8 cellular contexts compared by ENCODE assay signal in the genomic region with DNA sequence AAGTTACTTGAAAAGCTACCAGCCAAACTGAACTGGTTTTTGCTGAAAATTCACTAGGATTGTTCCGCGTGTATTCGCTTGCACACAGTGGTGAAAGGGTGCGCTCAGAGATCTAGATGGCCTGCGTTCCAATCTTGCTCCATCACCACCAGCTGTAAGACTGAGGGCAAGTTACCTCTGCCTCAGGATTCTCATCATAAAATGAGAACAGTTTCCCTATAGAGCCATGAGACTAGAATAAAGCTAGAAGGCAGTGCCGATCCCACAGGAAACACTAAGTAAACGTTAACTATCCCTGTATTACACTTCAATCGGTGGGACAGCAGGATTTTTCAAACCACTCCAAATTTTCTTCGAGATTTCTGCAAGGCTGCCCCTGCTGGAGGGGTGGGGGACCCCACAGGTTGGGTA. TPM values are rescaled to one million over a fixed set of nuclear protein-coding genes. Genes with fewer than 3 reads are reported as not detected.
DNase-seq lines count a peak whose midpoint lies in the region; ATAC-seq and TF ChIP-seq lines count a peak whose summit lies in the region.

No MANE protein-coding gene starts in this region.

- H4K91ac ChIP-seq in neuronal stem cell (ENCODE audit: low read depth, low read length, poor library complexity), result no peak overlapping the region

- no peaks in the 10 kb centered on the region for H3F3A ChIP-seq in OCI-LY1 (ENCODE audit: insufficient read depth, low read length)

- no peak overlapping the region for H2BK120ac ChIP-seq in neuronal stem cell (ENCODE audit: low read depth, low read length)

- H3K79me1 ChIP-seq in neuronal stem cell (ENCODE audit: low read depth, low read length), result peaks cover 11% of the 10 kb centered on the region

- H2AK5ac ChIP-seq in neuronal stem cell (ENCODE audit: low read depth, low read length), result no peak overlapping the region

- H2BK5ac ChIP-seq in neuronal stem cell (ENCODE audit: low read length), result no peak overlapping the region

- peaks cover 13% of the 10 kb centered on the region for H3K4me1 ChIP-seq in ES-I3 (ENCODE audit: insufficient read depth, low read length)
- peaks cover 39% of the 10 kb centered on the region for H3K4me1 ChIP-seq in OCI-LY1 (ENCODE audit: insufficient read depth, low read length, severe bottlenecking)
- no peaks in the 10 kb centered on the region for H3K4me1 ChIP-seq in endocrine pancreas (ENCODE audit: control insufficient read depth, insufficient read depth, low read length)
- peaks cover 3 to 13% of the 10 kb centered on the region in 2 donors for H3K4me1 ChIP-seq in neuronal stem cell (ENCODE audit: control insufficient read depth in 2 of 2, insufficient read depth in 1 of 2, low read depth in 1 of 2, low read length in 2 of 2)

- H3K23ac ChIP-seq in neuronal stem cell (ENCODE audit: low read depth, low read length, poor library complexity), result no peak overlapping the region

- no peak overlapping the region for H3K4ac ChIP-seq in neuronal stem cell (ENCODE audit: low read length)

- peak overlapping the region; percentile 70 for H3K27ac ChIP-seq in OCI-LY1 (ENCODE audit: low read depth, low read length, poor library complexity, severe bottlenecking)
- H3K27ac ChIP-seq in neuronal stem cell (replicated peaks; ENCODE audit: low read length), result no peak overlapping the region

- H3K4me2 ChIP-seq in OCI-LY1 (ENCODE audit: low read length) (peak overlapping the region; percentile 77), neuronal stem cell (ENCODE audit: insufficient read depth, low read length, poor library complexity, severe bottlenecking) (peak overlapping the region; percentile 70)

- no peak overlapping the region for H2BK12ac ChIP-seq in neuronal stem cell (ENCODE audit: low read length)

- WGBS in neuronal stem cell (ENCODE audit: extremely low coverage in 2 of 2, insufficient read length in 2 of 2, insufficient replicate concordance in 1 of 2), 2 donors, result no CpG with 5 or more reads among the region's 9 CpGs

- H2AFZ ChIP-seq in OCI-LY1 (ENCODE audit: low read length) (no peak overlapping the region), neuronal stem cell (ENCODE audit: low read length) (peak overlapping the region; percentile 97)

- no peak overlapping the region for H2BK15ac ChIP-seq in neuronal stem cell (ENCODE audit: low read length)

- H3K79me2 ChIP-seq in OCI-LY1 (ENCODE audit: insufficient read depth, low read length), result peaks cover 39% of the 10 kb centered on the region

- H4K8ac ChIP-seq in neuronal stem cell (ENCODE audit: low read depth, low read length), result no peak overlapping the region

- no peaks in the 10 kb centered on the region for H3K9me3 ChIP-seq in ES-I3 (ENCODE audit: control insufficient read depth, insufficient read depth, low read length)
- H3K9me3 ChIP-seq in OCI-LY1 (ENCODE audit: low read length), result no peaks in the 10 kb centered on the region
- no peaks in the 10 kb centered on the region for H3K9me3 ChIP-seq in endocrine pancreas (ENCODE audit: control insufficient read depth, low read length)
- H3K9me3 ChIP-seq in neuronal stem cell (replicated peaks in 1 of 2; ENCODE audit: control insufficient read depth in 2 of 2, insufficient read depth in 1 of 2, low read depth in 1 of 2, low read length in 2 of 2), result peaks cover 2 to 3% of the 10 kb centered on the region in 2 donors

- H3K36me3 ChIP-seq in ES-I3 (ENCODE audit: insufficient read depth, low read length) (0 out of 2 replicates have a peak, but pooled peaks cover 4% of the 10 kb centered on the region), OCI-LY1 (ENCODE audit: insufficient read depth, low read length) (peaks cover 19% of the 10 kb centered on the region), endocrine pancreas (ENCODE audit: control insufficient read depth, insufficient read depth, low read length) (no peaks in the 10 kb centered on the region), neuronal stem cell (replicated peaks in 1 of 2; ENCODE audit: control insufficient read depth in 2 of 2, insufficient read depth in 2 of 2, low read length in 2 of 2) (peaks cover 3 to 29% of the 10 kb centered on the region in 2 donors)

- no peak for ATAC-seq in GM21723 (IDR thresholded peaks at IDR 0.05; ENCODE audit: unreplicated experiment)
- no peak for ATAC-seq in HG02623 (IDR thresholded peaks at IDR 0.05; ENCODE audit: unreplicated experiment)
- no peak for ATAC-seq in GM18498 (IDR thresholded peaks at IDR 0.05; ENCODE audit: unreplicated experiment)

- peak overlapping the region; percentile 0 for H3K18ac ChIP-seq in neuronal stem cell (ENCODE audit: low read length)

- H3K27me3 ChIP-seq in OCI-LY1 (ENCODE audit: insufficient read depth, low read length) (no peaks in the 10 kb centered on the region), endocrine pancreas (ENCODE audit: control insufficient read depth, insufficient read depth, low read length) (no peaks in the 10 kb centered on the region), neuronal stem cell (ENCODE audit: control insufficient read depth in 3 of 3, insufficient read depth in 3 of 3, low read depth in 1 of 3, low read length in 3 of 3) (no peaks in the 10 kb centered on the region)

- H3K9ac ChIP-seq in ES-I3 (ENCODE audit: low read depth, low read length) (peak overlapping the region; percentile 64), OCI-LY1 (ENCODE audit: low read length) (peak overlapping the region; percentile 91), endocrine pancreas (ENCODE audit: control insufficient read depth, insufficient read depth, low read length) (peak overlapping the region; percentile 95), neuronal stem cell (ENCODE audit: low read depth, low read length, poor library complexity) (peak overlapping the region; percentile 78)

- H3K4me3 ChIP-seq in OCI-LY1 (ENCODE audit: low read depth, low read length, poor library complexity, severe bottlenecking), result peak overlapping the region; percentile 78
- peak overlapping the region; percentile 75 for H3K4me3 ChIP-seq in endocrine pancreas (ENCODE audit: control insufficient read depth, insufficient read depth, low read length)
- H3K4me3 ChIP-seq in neuronal stem cell (ENCODE audit: low read length in 2 of 2), result peak overlapping the region; percentile 80 to 97

- H4K20me1 ChIP-seq in OCI-LY1 (ENCODE audit: insufficient read depth, low read length), result no peaks in the 10 kb centered on the region

- H3K9me2 ChIP-seq in OCI-LY1 (ENCODE audit: low read depth, low read length), result no peaks in the 10 kb centered on the region

- no peak overlapping the region for H3K14ac ChIP-seq in neuronal stem cell (ENCODE audit: low read length)

- no peak for DNase-seq in neuronal stem cell (ENCODE audit: low spot score)
- DNase-seq in NCI-H748 (lab: John Stamatoyannopoulos, UW; ENCODE audit: unreplicated experiment), result no peak

- peak; percentile 16; the same call in 1 of the 2 replicates for TF ChIP-seq CTCF in OCI-LY1 (IDR thresholded peaks at IDR 0.05; ENCODE audit: low read length)

RNA-seq across cellular contexts. Expression of a gene that starts 0.8 kb away (rescaled TPM):
- polyA plus RNA-seq in neuronal stem cell (2013, experiment 1 of 2), result 172 TPM
- polyA plus RNA-seq in neuronal stem cell (2013, experiment 2 of 2), result 166 TPM
